10 cellular contexts compared by ENCODE assay signal in the genomic region with DNA sequence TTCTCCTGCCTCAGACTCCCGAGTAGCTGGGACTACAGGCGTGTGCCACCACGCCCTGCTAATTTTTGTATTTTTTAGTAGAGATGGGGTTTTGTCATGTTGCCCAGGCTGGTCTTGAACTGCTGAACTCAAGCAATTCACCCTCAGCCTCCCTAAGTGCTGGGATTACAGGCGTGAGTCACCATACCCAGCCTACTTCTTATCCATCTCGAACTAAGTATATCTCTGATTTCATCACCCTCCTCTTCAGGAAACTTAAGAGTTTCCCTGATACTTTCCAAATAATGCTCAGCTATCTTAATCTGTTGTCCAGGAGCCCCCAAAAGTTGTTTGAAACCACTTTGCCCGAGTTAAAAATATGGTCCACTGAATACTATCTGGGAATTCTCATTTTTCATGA. TPM values are rescaled to one million over a fixed set of nuclear protein-coding genes. Genes with fewer than 3 reads are reported as not detected.
"Had no signal": no experiment of that assay in that cellular context is flagged by ENCODE, and none has a peak within 500 bp of the region (broad histone marks: within the 10 kb centered on the region; RNA-seq: fewer than 3 reads in every experiment).

No MANE protein-coding gene starts in this region.

RNA-seq across cellular contexts. Expression of gene FHOD3, which starts 59.2 kb away (rescaled TPM):
- total RNA-seq: activated B cell treated with CpG ODN at 0.5 μM for 24 hours; activated CD4-positive, alpha-beta memory T cell treated with anti-CD3 and anti-CD28 coated beads for 36 hours; activated CD4-positive, alpha-beta T cell treated with anti-CD3 and anti-CD28 coated beads, Interleukin-2, amount 10 ng/mL, durations not matched to agents 24 days and 14 days; activated CD8-positive, alpha-beta memory T cell treated with anti-CD3 and anti-CD28 coated beads for 36 hours; activated CD8-positive, alpha-beta T cell treated with anti-CD3 and anti-CD28 coated beads for 36 hours; activated naive CD4-positive, alpha-beta T cell treated with anti-CD3 and anti-CD28 coated beads for 36 hours; activated naive CD4-positive, alpha-beta T cell treated with anti-CD3 and anti-CD28 coated beads, Interleukin-2, amount 50 U/mL, for 72 hours; activated naive CD8-positive, alpha-beta T cell treated with anti-CD3 and anti-CD28 coated beads for 36 hours; activated T-helper 1 cell treated with anti-CD3 and anti-CD28 coated beads, Interleukin-12 subunit alpha, Interleukin-12 subunit beta, Interleukin-2, Interleukin-4 antibody, amounts not matched to agents 30 ng/mL and 10 ng/mL and 1 ng/mL, durations not matched to agents 14 hours and 24 hours and 36 hours; activated T-helper 17 cell treated with anti-CD3 and anti-CD28 coated beads, Interleukin-2, amount 50 U/mL, for 72 hours had no signal
